In the genomic region with DNA sequence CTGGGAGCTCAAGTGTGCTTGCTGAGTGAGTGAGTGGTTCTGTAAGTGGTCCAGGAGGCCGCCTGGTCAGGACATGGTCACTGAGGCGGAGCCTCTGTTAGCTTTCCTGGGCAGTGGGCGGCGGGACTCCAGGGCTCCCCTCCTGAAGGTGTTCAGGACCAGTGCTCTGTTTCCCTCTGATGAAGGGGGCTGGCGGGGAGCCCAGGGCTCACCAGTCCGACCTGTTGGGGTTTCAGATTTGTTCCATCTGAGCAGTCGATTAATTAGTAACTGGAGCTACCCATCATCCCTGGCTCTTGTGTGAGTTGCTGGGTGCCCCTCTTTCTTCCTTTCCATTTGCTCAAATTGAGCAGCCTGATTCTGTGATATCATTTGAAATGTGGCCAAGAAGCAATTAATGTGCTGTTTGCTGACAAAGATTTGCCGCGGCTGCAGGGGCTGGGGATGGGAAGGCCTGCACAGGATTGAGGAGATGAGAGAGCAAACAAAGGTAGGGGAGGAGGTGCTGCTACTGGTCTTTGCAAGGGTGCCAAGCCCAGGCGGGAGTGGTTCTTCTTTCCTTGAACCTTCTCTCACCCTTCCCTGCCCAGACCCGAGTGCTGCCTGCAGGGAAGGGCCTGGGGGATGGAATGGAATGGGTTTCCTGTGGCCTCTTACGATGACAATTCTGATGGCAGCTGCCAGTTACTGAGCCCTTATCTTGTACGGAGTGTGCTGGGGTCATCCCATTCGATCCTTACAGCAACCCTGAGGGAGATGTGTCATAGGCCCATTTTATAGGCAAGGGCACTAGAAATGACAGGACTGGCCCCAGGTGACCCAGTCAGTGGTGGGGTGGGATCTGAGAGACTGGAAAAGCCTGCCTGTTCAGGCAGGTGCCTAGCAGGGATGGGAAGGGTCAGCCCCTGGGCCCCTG, we compare ENCODE assay signal across 1 cellular context.
TF ChIP-seq lines count a peak whose summit lies in the region.

No MANE protein-coding gene starts in this region.

TF ChIP-seq in HCT116, 20 proteins besides CTCF, POLR2A, EP300 and RAD21 (continued from another document):
- TF ChIP-seq, protein P1, sequence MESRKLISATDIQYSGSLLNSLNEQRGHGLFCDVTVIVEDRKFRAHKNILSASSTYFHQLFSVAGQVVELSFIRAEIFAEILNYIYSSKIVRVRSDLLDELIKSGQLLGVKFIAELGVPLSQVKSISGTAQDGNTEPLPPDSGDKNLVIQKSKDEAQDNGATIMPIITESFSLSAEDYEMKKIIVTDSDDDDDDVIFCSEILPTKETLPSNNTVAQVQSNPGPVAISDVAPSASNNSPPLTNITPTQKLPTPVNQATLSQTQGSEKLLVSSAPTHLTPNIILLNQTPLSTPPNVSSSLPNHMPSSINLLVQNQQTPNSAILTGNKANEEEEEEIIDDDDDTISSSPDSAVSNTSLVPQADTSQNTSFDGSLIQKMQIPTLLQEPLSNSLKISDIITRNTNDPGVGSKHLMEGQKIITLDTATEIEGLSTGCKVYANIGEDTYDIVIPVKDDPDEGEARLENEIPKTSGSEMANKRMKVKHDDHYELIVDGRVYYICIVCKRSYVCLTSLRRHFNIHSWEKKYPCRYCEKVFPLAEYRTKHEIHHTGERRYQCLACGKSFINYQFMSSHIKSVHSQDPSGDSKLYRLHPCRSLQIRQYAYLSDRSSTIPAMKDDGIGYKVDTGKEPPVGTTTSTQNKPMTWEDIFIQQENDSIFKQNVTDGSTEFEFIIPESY (IDR thresholded peaks at IDR 0.05; ENCODE audit: extremely low read depth, insufficient replicate concordance, low read length), result no peak
